ENCODE assay signal across 9 cellular contexts in genomic region chr19:54160948-54161347, GRCh38. TPM values are rescaled to one million over a fixed set of nuclear protein-coding genes. Genes with fewer than 3 reads are reported as not detected.
DNase-seq lines count a peak whose midpoint lies in the region; ATAC-seq and TF ChIP-seq lines count a peak whose summit lies in the region.
"Had no signal": no experiment of that assay in that cellular context is flagged by ENCODE, and none has a peak within 500 bp of the region (broad histone marks: within the 10 kb centered on the region; RNA-seq: fewer than 3 reads in every experiment).

No MANE protein-coding gene starts in this region.

- H3K4me3 ChIP-seq in effector memory CD4-positive, alpha-beta T cell (ENCODE audit: insufficient read depth, low read depth, low read length, poor library complexity, severe bottlenecking), result no peak overlapping the region
- H3K4me3 ChIP-seq in parathyroid adenoma (ENCODE audit: low read depth, low read length), result peak overlapping the region; percentile 88

- no peak for TF ChIP-seq CTCF in parathyroid adenoma (IDR thresholded peaks at IDR 0.05)

- peaks cover 47% of the 10 kb centered on the region for H3K4me1 ChIP-seq in effector memory CD4-positive, alpha-beta T cell (ENCODE audit: control insufficient read depth, insufficient read depth, low read length, poor library complexity, severe bottlenecking)
- H3K4me1 ChIP-seq in parathyroid adenoma, result peaks cover 13% of the 10 kb centered on the region

- H3K9ac ChIP-seq in parathyroid adenoma, result no peak overlapping the region

- H3K36me3 ChIP-seq in effector memory CD4-positive, alpha-beta T cell (ENCODE audit: control insufficient read depth, insufficient read depth, low read length), result peaks cover 24% of the 10 kb centered on the region
- H3K36me3 ChIP-seq in parathyroid adenoma (ENCODE audit: control insufficient read depth, insufficient read depth, low read length), result no peaks in the 10 kb centered on the region

- H3K9me3 ChIP-seq in effector memory CD4-positive, alpha-beta T cell (ENCODE audit: control insufficient read depth, low read length), result no peaks in the 10 kb centered on the region
- H3K9me3 ChIP-seq in parathyroid adenoma (ENCODE audit: control insufficient read depth, low read length), result no peaks in the 10 kb centered on the region

- no peak for ATAC-seq in HG03342 (IDR thresholded peaks at IDR 0.05; ENCODE audit: unreplicated experiment)

- H3K79me2 ChIP-seq in parathyroid adenoma, result peaks cover 3% of the 10 kb centered on the region

- H3K27me3 ChIP-seq in effector memory CD4-positive, alpha-beta T cell (replicated peaks; ENCODE audit: control insufficient read depth, insufficient read depth, low read length, poor library complexity, severe bottlenecking), result no peaks in the 10 kb centered on the region
- H3K27me3 ChIP-seq in parathyroid adenoma (ENCODE audit: control insufficient read depth, insufficient read depth, low read length), result no peaks in the 10 kb centered on the region

- peak overlapping the region; percentile 79 for H3K4me2 ChIP-seq in parathyroid adenoma (ENCODE audit: low read length)

- H3K27ac ChIP-seq in effector memory CD4-positive, alpha-beta T cell (ENCODE audit: insufficient read depth, low read length, poor library complexity, severe bottlenecking), result peak overlapping the region; percentile 78
- H3K27ac ChIP-seq in parathyroid adenoma, result no peak overlapping the region

- H2AFZ ChIP-seq in parathyroid adenoma, result no peak overlapping the region

- DNase-seq in DMS 273 (lab: John Stamatoyannopoulos, UW; ENCODE audit: unreplicated experiment) (peak; percentile 24), DMS 273 treated with DMSO at 0.1 percent for 48 hours (lab: John Stamatoyannopoulos, UW) (no peak), NCI-H2227 (lab: John Stamatoyannopoulos, UW; ENCODE audit: unreplicated experiment) (peak; percentile 70), occipital lobe (lab: John Stamatoyannopoulos, UW) (no peak), NCI-H1092 treated with DMSO at 0.1 percent for 48 hours (lab: John Stamatoyannopoulos, UW) (no peak)
- DNase-seq in effector memory CD4-positive, alpha-beta T cell, result no peak
- DNase-seq: 8988T had no signal

RNA-seq across cellular contexts. Expression of gene LENG1, which starts 1.4 kb away (rescaled TPM):
- 4.2 TPM for total RNA-seq in occipital lobe

RNA-seq across cellular contexts. Expression of gene TMC4, which starts 12.0 kb away (rescaled TPM):
- not detected for total RNA-seq in occipital lobe

RNA-seq across cellular contexts. Expression of gene CNOT3, which starts 23.4 kb away (rescaled TPM):
- 4.4 TPM for total RNA-seq in occipital lobe

RNA-seq across cellular contexts. Expression of gene MBOAT7, which starts 28.4 kb away (rescaled TPM):
- total RNA-seq in occipital lobe, result 19.2 TPM

RNA-seq across cellular contexts. Expression of gene TSEN34, which starts 30.2 kb away (rescaled TPM):
- total RNA-seq in occipital lobe, result 34.2 TPM

Comparison
In these comparisons a context has a peak if more than half of its experiments do, and no peak if none do; other contexts are left out.
1. DNase-seq: peak in DMS 273 (single experiment) and NCI-H2227 (single experiment); none in DMS 273 treated with DMSO at 0.1 percent for 48 hours (single experiment), effector memory CD4-positive, alpha-beta T cell (0 of 3), occipital lobe (single experiment) and NCI-H1092 treated with DMSO at 0.1 percent for 48 hours (single experiment).